In genomic region chr5:103272377-103272776, GRCh38 we compare ENCODE assay signal across 21 cellular contexts. TPM values are rescaled to one million over a fixed set of nuclear protein-coding genes. Genes with fewer than 3 reads are reported as not detected.
DNase-seq lines count a peak whose midpoint lies in the region; ATAC-seq and TF ChIP-seq lines count a peak whose summit lies in the region.
"Had no signal": no experiment of that assay in that cellular context is flagged by ENCODE, and none has a peak within 500 bp of the region (broad histone marks: within the 10 kb centered on the region; RNA-seq: fewer than 3 reads in every experiment).

No MANE protein-coding gene starts in this region.

- no peaks in the 10 kb centered on the region for H3K9me3 ChIP-seq in endodermal cell (ENCODE audit: control insufficient read depth, low read length)
- no peaks in the 10 kb centered on the region for H3K9me3 ChIP-seq in trophoblast cell (ENCODE audit: insufficient read depth, low read depth, low read length)
- H3K9me3 ChIP-seq in stomach, result no peaks in the 10 kb centered on the region
- H3K9me3 ChIP-seq: breast epithelium, ovary, right lobe of liver, testis had no signal

- H3K4me1 ChIP-seq in endodermal cell (ENCODE audit: control insufficient read depth, insufficient read depth, low read length) (peaks cover 15% of the 10 kb centered on the region), trophoblast cell (ENCODE audit: control insufficient read depth in 1 of 2, insufficient read depth in 2 of 2, low read length in 2 of 2) (peaks cover 3 to 8% of the 10 kb centered on the region in 2 experiments), stomach (peaks cover 0 to 36% (median 10%) of the 10 kb centered on the region in 4 donors)
- H3K4me1 ChIP-seq: breast epithelium had no signal

- no peak overlapping the region for H2BK120ac ChIP-seq in trophoblast cell (ENCODE audit: insufficient read depth, low read length, poor library complexity)

- H2BK12ac ChIP-seq in trophoblast cell (ENCODE audit: low read length), result no peak overlapping the region

- H3K4me3 ChIP-seq in endodermal cell (ENCODE audit: low read length) (peak overlapping the region; percentile 25), trophoblast cell (ENCODE audit: low read depth, low read length) (no peak overlapping the region), stomach (no peak overlapping the region)
- H3K4me3 ChIP-seq: breast epithelium, lung, ovary, right lobe of liver, testis had no signal

- peak overlapping the region; percentile 32 for H3K4me3 Mint-ChIP-seq in activated T-helper 17 cell treated with anti-CD3 and anti-CD28 coated beads, Interleukin-2, amount 50 U/mL, for 72 hours
- H3K4me3 Mint-ChIP-seq in endodermal cell, result no peak overlapping the region
- no peak overlapping the region for H3K4me3 Mint-ChIP-seq in T-helper 2 cell treated with Interferon-gamma antibody and Interleukin-4, amounts not matched to agents 5 μg/mL and 100 μg/mL, for 36 hours
- H3K4me3 Mint-ChIP-seq: activated naive CD8-positive, alpha-beta T cell; activated T-helper 1 cell treated with anti-CD3 and anti-CD28 coated beads, Interleukin-12 subunit alpha, Interleukin-12 subunit beta, Interleukin-2, Interleukin-4 antibody, amounts not matched to agents 30 ng/mL and 10 ng/mL and 1 ng/mL, durations not matched to agents 14 hours and 24 hours and 36 hours had no signal

- peaks cover 14% of the 10 kb centered on the region for H3K79me2 ChIP-seq in trophoblast cell (ENCODE audit: control insufficient read depth, insufficient read depth, low read length, poor library complexity)

- H3K27me3 ChIP-seq in endodermal cell (ENCODE audit: control insufficient read depth, insufficient read depth, low read length, poor library complexity, severe bottlenecking) (no peaks in the 10 kb centered on the region), trophoblast cell (ENCODE audit: insufficient read depth, low read length) (no peaks in the 10 kb centered on the region), stomach (no peaks in the 10 kb centered on the region)
- H3K27me3 ChIP-seq: breast epithelium, ovary, right lobe of liver, testis had no signal

- H3K36me3 ChIP-seq in endodermal cell (ENCODE audit: control insufficient read depth, insufficient read depth, low read length), result peaks cover 29% of the 10 kb centered on the region
- H3K36me3 ChIP-seq in trophoblast cell (ENCODE audit: control insufficient read depth in 1 of 2, insufficient read depth in 2 of 2, low read length in 2 of 2), result peaks cover 10 to 20% of the 10 kb centered on the region in 2 experiments
- peaks cover 11 to 27% (median 14%) of the 10 kb centered on the region in 4 donors for H3K36me3 ChIP-seq in stomach
- H3K36me3 ChIP-seq: breast epithelium, ovary, right lobe of liver had no signal

- DNase-seq in endodermal cell, result no peak
- DNase-seq in trophoblast cell, result peak in 1 of 2 donors; percentile 40
- DNase-seq in stomach, result no peak
- no peak for DNase-seq in T-helper 2 cell treated with Interferon-gamma antibody and Interleukin-4, amounts not matched to agents 5 μg/mL and 100 μg/mL, for 36 hours (ENCODE audit: low spot score)
- DNase-seq in NCI-H187 (lab: John Stamatoyannopoulos, UW), result no peak
- DNase-seq: activated CD4-positive, alpha-beta T cell treated with anti-CD3 and anti-CD28 coated beads for 4 hours; activated CD8-positive, alpha-beta memory T cell treated with anti-CD3 and anti-CD28 coated beads, Interleukin-2, amount 10 ng/mL, durations not matched to agents 7 days and 5 days; NCI-H1417 treated with DMSO at 0.1 percent for 48 hours; NCI-H526; ovary; right lobe of liver; Right ventricle myocardium superior; stimulated activated CD4-positive, alpha-beta T cell treated with anti-CD3 and anti-CD28 coated beads, Interleukin-15, amount 100 ng/mL, for 24 hours; testis had no signal

- no peak for TF ChIP-seq EP300 in stomach (IDR thresholded peaks at IDR 0.05)

- H3K14ac ChIP-seq in trophoblast cell (ENCODE audit: low read length), result no peak overlapping the region

- WGBS in endodermal cell (ENCODE audit: insufficient coverage in 1 of 2, insufficient read length in 1 of 2), 2 experiments, result 79 to 93% methylated on average over 2 of the region's 2 CpGs
- no CpG with 5 or more reads among the region's 2 CpGs for WGBS in trophoblast cell (ENCODE audit: extremely low coverage, insufficient coverage, insufficient read length)
- 82 to 92% (median 88%) methylated on average over 2 of the region's 2 CpGs for whole genome bisulfite sequencing in stomach, 5 donors

- no peak overlapping the region for H4K12ac ChIP-seq in trophoblast cell (ENCODE audit: low read depth, low read length)

- no peak for TF ChIP-seq POLR2A in stomach (IDR thresholded peaks at IDR 0.05)

- H3K36me3 Mint-ChIP-seq in activated T-helper 17 cell treated with anti-CD3 and anti-CD28 coated beads, Interleukin-2, amount 50 U/mL, for 72 hours (ENCODE audit: low read depth), result peaks cover 20% of the 10 kb centered on the region
- H3K36me3 Mint-ChIP-seq in endodermal cell (ENCODE audit: low read depth), result peaks cover 26% of the 10 kb centered on the region
- H3K36me3 Mint-ChIP-seq in T-helper 2 cell treated with Interferon-gamma antibody and Interleukin-4, amounts not matched to agents 5 μg/mL and 100 μg/mL, for 36 hours (ENCODE audit: low read depth), result peaks cover 11% of the 10 kb centered on the region

- no peaks in the 10 kb centered on the region for H3K79me1 ChIP-seq in trophoblast cell (ENCODE audit: low read length)

- H3K4ac ChIP-seq in trophoblast cell (ENCODE audit: low read depth, low read length), result peak overlapping the region; percentile 83

- no peaks in the 10 kb centered on the region for H3K9me3 Mint-ChIP-seq in activated T-helper 17 cell treated with anti-CD3 and anti-CD28 coated beads, Interleukin-2, amount 50 U/mL, for 72 hours
- H3K9me3 Mint-ChIP-seq in endodermal cell, result no peaks in the 10 kb centered on the region
- H3K9me3 Mint-ChIP-seq in T-helper 2 cell treated with Interferon-gamma antibody and Interleukin-4, amounts not matched to agents 5 μg/mL and 100 μg/mL, for 36 hours, result no peaks in the 10 kb centered on the region
- H3K9me3 Mint-ChIP-seq: activated T-helper 1 cell treated with anti-CD3 and anti-CD28 coated beads, Interleukin-12 subunit alpha, Interleukin-12 subunit beta, Interleukin-2, Interleukin-4 antibody, amounts not matched to agents 30 ng/mL and 10 ng/mL and 1 ng/mL, durations not matched to agents 14 hours and 24 hours and 36 hours had no signal

- no peak overlapping the region for H3K4me2 ChIP-seq in trophoblast cell (ENCODE audit: low read length)

- H2AK5ac ChIP-seq in trophoblast cell (ENCODE audit: low read length), result no peak overlapping the region

- peak; percentile 20 for ATAC-seq in GM18868 (IDR thresholded peaks at IDR 0.05; ENCODE audit: unreplicated experiment)
- ATAC-seq in activated T-helper 17 cell treated with anti-CD3 and anti-CD28 coated beads, Interleukin-2, amount 50 U/mL, for 72 hours (replicated peaks), result no peak
- no peak for ATAC-seq in GM19351 (IDR thresholded peaks at IDR 0.05; ENCODE audit: unreplicated experiment)
- ATAC-seq: activated CD8-positive, alpha-beta memory T cell treated with anti-CD3 and anti-CD28 coated beads, Interleukin-2, amount 10 ng/mL, durations not matched to agents 7 days and 5 days; right lobe of liver had no signal

- no peak overlapping the region for H4K91ac ChIP-seq in trophoblast cell (ENCODE audit: low read depth, low read length)

- H3K18ac ChIP-seq in trophoblast cell (ENCODE audit: low read length), result no peak overlapping the region

- peaks cover 8% of the 10 kb centered on the region for H3K4me1 Mint-ChIP-seq in activated T-helper 17 cell treated with anti-CD3 and anti-CD28 coated beads, Interleukin-2, amount 50 U/mL, for 72 hours
- peaks cover 20% of the 10 kb centered on the region for H3K4me1 Mint-ChIP-seq in endodermal cell
- H3K4me1 Mint-ChIP-seq in T-helper 2 cell treated with Interferon-gamma antibody and Interleukin-4, amounts not matched to agents 5 μg/mL and 100 μg/mL, for 36 hours (ENCODE audit: low read depth), result peaks cover 20% of the 10 kb centered on the region

- H3K23ac ChIP-seq in trophoblast cell (ENCODE audit: low read length), result no peak overlapping the region

- no peak overlapping the region for H2BK5ac ChIP-seq in trophoblast cell (ENCODE audit: low read depth, low read length, poor library complexity)

- intact Hi-C loops in stomach (cut with DNase I; ENCODE audit: low total_unique reads), result no loop called here

- no peak overlapping the region for H2AFZ ChIP-seq in trophoblast cell (ENCODE audit: insufficient read depth, low read length, poor library complexity)

- no peak overlapping the region for H3K27ac Mint-ChIP-seq in activated T-helper 17 cell treated with anti-CD3 and anti-CD28 coated beads, Interleukin-2, amount 50 U/mL, for 72 hours
- H3K27ac Mint-ChIP-seq in endodermal cell, result peak overlapping the region; percentile 28
- H3K27ac Mint-ChIP-seq in T-helper 2 cell treated with Interferon-gamma antibody and Interleukin-4, amounts not matched to agents 5 μg/mL and 100 μg/mL, for 36 hours, result no peak overlapping the region
- H3K27ac Mint-ChIP-seq: activated naive CD8-positive, alpha-beta T cell; activated T-helper 1 cell treated with anti-CD3 and anti-CD28 coated beads, Interleukin-12 subunit alpha, Interleukin-12 subunit beta, Interleukin-2, Interleukin-4 antibody, amounts not matched to agents 30 ng/mL and 10 ng/mL and 1 ng/mL, durations not matched to agents 14 hours and 24 hours and 36 hours had no signal

- no peak for TF ChIP-seq CTCF in endodermal cell (conservative IDR thresholded peaks at IDR 0.05)
- no peak for TF ChIP-seq CTCF in stomach (IDR thresholded peaks at IDR 0.05)

- no peak overlapping the region for H3K9ac ChIP-seq in endodermal cell (ENCODE audit: extremely low read depth, low read length, poor library complexity, severe bottlenecking)
- no peak overlapping the region for H3K9ac ChIP-seq in trophoblast cell (ENCODE audit: low read length)

- peak overlapping the region; percentile 5 for H3K27ac ChIP-seq in endodermal cell (ENCODE audit: low read depth, low read length)
- H3K27ac ChIP-seq in trophoblast cell (ENCODE audit: low read depth, low read length), result peak overlapping the region; percentile 19
- peak overlapping the region in 1 of 5 donors; percentile 30 for H3K27ac ChIP-seq in stomach
- H3K27ac ChIP-seq: breast epithelium, ovary, right lobe of liver, testis had no signal

- H4K8ac ChIP-seq in trophoblast cell (ENCODE audit: low read depth, low read length), result no peak overlapping the region

- no peaks in the 10 kb centered on the region for H3K27me3 Mint-ChIP-seq in activated T-helper 17 cell treated with anti-CD3 and anti-CD28 coated beads, Interleukin-2, amount 50 U/mL, for 72 hours
- H3K27me3 Mint-ChIP-seq in endodermal cell (ENCODE audit: insufficient read depth), result no peaks in the 10 kb centered on the region
- H3K27me3 Mint-ChIP-seq in T-helper 2 cell treated with Interferon-gamma antibody and Interleukin-4, amounts not matched to agents 5 μg/mL and 100 μg/mL, for 36 hours (ENCODE audit: low read depth), result no peaks in the 10 kb centered on the region
- H3K27me3 Mint-ChIP-seq: activated CD8-positive, alpha-beta memory T cell treated with anti-CD3 and anti-CD28 coated beads, Interleukin-2, amount 10 ng/mL, durations not matched to agents 7 days and 5 days; activated naive CD8-positive, alpha-beta T cell had no signal

RNA-seq across cellular contexts. Expression of gene MACIR, which starts 13.8 kb away (rescaled TPM):
- total RNA-seq in activated T-helper 17 cell treated with anti-CD3 and anti-CD28 coated beads, Interleukin-2, amount 50 U/mL, for 72 hours, result 1 to 10 TPM; 5.2 to 9.7 TPM
- total RNA-seq in endodermal cell (10 to 100 TPM; 13.2 to 18.9 TPM), stomach (10 to 100 TPM in 3 of 5 donors, 1 to 10 TPM in 2; 1.2 to 39.7 (median 23.5) TPM)
- polyA plus RNA-seq in endodermal cell (2013, experiment 1 of 2), result 27.6 TPM
- polyA plus RNA-seq in endodermal cell (2013, experiment 2 of 2), result 21.8 TPM
- polyA plus RNA-seq in trophoblast cell (2013), result 81.5 and 86.2 TPM in 2 replicates
- 10 to 100 TPM in 1 of 3 donors, 1 to 10 TPM in 2; 4.0 to 22.3 (median 8.7) TPM for polyA plus RNA-seq in stomach
